Comparison of ENCODE assay signal across 8 cellular contexts in genomic region chr2:191571163-191571769, GRCh38.
A peak's percentile ranks its signal among the peaks of the same experiment; 100 is the strongest.
DNase-seq lines count a peak whose midpoint lies in the region; ATAC-seq and TF ChIP-seq lines count a peak whose summit lies in the region.

No MANE protein-coding gene starts in this region.

- H3K4me3 ChIP-seq in HEK293 (ENCODE audit: low read depth, low read length) (no peak overlapping the region), Panc1 (ENCODE audit: low read depth in 2 of 2, low read length in 2 of 2) (no peak overlapping the region; a peak in 1 of 4 replicates), coronary artery (peak overlapping the region; percentile 21), mesodermal cell (ENCODE audit: extremely low read depth, insufficient read depth, low read length, poor library complexity, severe bottlenecking) (no peak overlapping the region)

- H3K36me3 ChIP-seq in HEK293 (ENCODE audit: control insufficient read depth in 2 of 2, insufficient read depth in 1 of 2, low read length in 2 of 2) (no peaks in the 10 kb centered on the region), Panc1 (ENCODE audit: control insufficient read depth, insufficient read depth, low read length) (no peaks in the 10 kb centered on the region), mesodermal cell (ENCODE audit: control insufficient read depth, insufficient read depth, low read length) (no peaks in the 10 kb centered on the region)

- CTCF ChIA-PET in HEK293 (lab: Yijun Ruan, JAX) (interaction anchor here (0.6 to 2.5 kb wide), 8 partner anchors 49 to 703 kb away, joined by 3 to 8 read pairs (median 4); partner anchors contain the start of gene NABP1), Panc1 (lab: Charles Lee) (interaction anchor here (0.6 kb wide), 1 partner anchor 887 kb away, joined by 3 read pairs; no protein-coding TSS in a partner anchor)

- peak; percentile 64 for TF ChIP-seq CTCF in HEK293 (tag by site-specific recombination; IDR thresholded peaks at IDR 0.05)
- TF ChIP-seq CTCF in Panc1 (IDR thresholded peaks at IDR 0.05), result peak; percentile 37; the same call in 1 of the 2 replicates
- TF ChIP-seq CTCF in coronary artery (IDR thresholded peaks at IDR 0.05), result no peak

- 33 to 53% methylated on average over 3 of the region's 6 CpGs for WGBS in mesodermal cell (ENCODE audit: insufficient coverage in 2 of 2), 2 experiments

- ATAC-seq in Panc1, result peak; percentile 71
- no peak for ATAC-seq in GM19395 (IDR thresholded peaks at IDR 0.05; ENCODE audit: unreplicated experiment)

- DNase-seq in DMS53 (lab: John Stamatoyannopoulos, UW) (peak; percentile 33), DMS53 treated with DMSO at 0.1 percent for 48 hours (lab: John Stamatoyannopoulos, UW; ENCODE audit: unreplicated experiment) (no peak), Panc1 (ENCODE audit: low read depth, low spot score) (peak; percentile 53), coronary artery (ENCODE audit: low spot score) (no peak), NCI-H82 treated with DMSO at 0.1 percent for 48 hours (lab: John Stamatoyannopoulos, UW; ENCODE audit: unreplicated experiment) (no peak)

- BruUV-seq in Panc1 (replicated peaks; lab: Mats Ljungman, UMichigan), result no TSS peak

- no peaks in the 10 kb centered on the region for H3K27me3 ChIP-seq in Panc1 (ENCODE audit: control insufficient read depth, insufficient read depth, low read length)

- H3K9me3 ChIP-seq in HEK293 (ENCODE audit: control insufficient read depth, insufficient read depth, low read depth, low read length), result no peaks in the 10 kb centered on the region
- no peaks in the 10 kb centered on the region for H3K9me3 ChIP-seq in Panc1 (ENCODE audit: control insufficient read depth, insufficient read depth, low read depth, low read length)
- H3K9me3 ChIP-seq in mesodermal cell (ENCODE audit: control insufficient read depth, low read length), result no peaks in the 10 kb centered on the region

- in situ Hi-C loops in Panc1 (cut with HindIII; ENCODE audit: low pct_unique_long_range_greater_than_20kb, low sequenced_read_pairs), result loop anchor here (25.0 kb wide), 1 partner anchor 116 kb away; the partner anchor contains the start of gene NABP1

- H3K27ac ChIP-seq in HEK293 (ENCODE audit: extremely low read depth, low read depth, low read length), result no peak overlapping the region
- H3K27ac ChIP-seq in Panc1 (ENCODE audit: low read length), result no peak overlapping the region
- H3K27ac ChIP-seq in coronary artery, result no peak overlapping the region
- peak overlapping the region; percentile 16 for H3K27ac ChIP-seq in mesodermal cell (ENCODE audit: low read depth, low read length, severe bottlenecking)

- intact Hi-C loops in Panc1 (cut with micrococcal nuclease; ENCODE audit: unreplicated experiment), result loop anchor here (1.0 kb wide), 1 partner anchor 120 kb away; no protein-coding TSS in a partner anchor

- H3K4me1 ChIP-seq in HEK293 (ENCODE audit: control insufficient read depth, insufficient read depth, low read length) (no peaks in the 10 kb centered on the region; the same call in 1 of the 2 replicates), Panc1 (ENCODE audit: control insufficient read depth, insufficient read depth, low read length) (no peaks in the 10 kb centered on the region), mesodermal cell (ENCODE audit: control insufficient read depth, insufficient read depth, low read length, poor library complexity, severe bottlenecking) (peaks cover 20% of the 10 kb centered on the region)

- POLR2A ChIA-PET in HEK293 (lab: Yijun Ruan, JAX), result interaction anchor here (1.4 kb wide), 1 partner anchor 106 kb away, joined by 8 read pairs; the partner anchor contains the start of gene NABP1
- POLR2A ChIA-PET in Panc1 (lab: Charles Lee), result no interaction called here

TF ChIP-seq in HEK293, 187 proteins besides CTCF, POLR2A, EP300 and RAD21:
- TF ChIP-seq ZNF366 (tag by site-specific recombination; conservative IDR thresholded peaks at IDR 0.05), result 0 out of 2 replicates have a peak, but pooled peaks have one; percentile 31
- TF ChIP-seq ZNF654 (tag by site-specific recombination; IDR thresholded peaks at IDR 0.05; ENCODE audit: low read depth), result peak; percentile 76
- 0 out of 2 replicates have a peak, but pooled peaks have one; percentile 20 for TF ChIP-seq WT1 (tag by site-specific recombination; IDR thresholded peaks at IDR 0.05)
- TF ChIP-seq ZNF335 (tag by site-specific recombination; conservative IDR thresholded peaks at IDR 0.05), result 0 out of 2 replicates have a peak, but pooled peaks have one; percentile 13
- no peak for TF ChIP-seq ZNF837 (tag by site-specific recombination; IDR thresholded peaks at IDR 0.05)
- no peak for TF ChIP-seq AEBP2 (tag by site-specific recombination; IDR thresholded peaks at IDR 0.05; ENCODE audit: borderline replicate concordance)
- TF ChIP-seq PRDM1 (tag by site-specific recombination; IDR thresholded peaks at IDR 0.05), result peak; percentile 88

Comparison
In these comparisons a context has a peak if more than half of its experiments do, and no peak if none do; other contexts are left out.
1. DNase-seq: peak in DMS53 (single experiment) and Panc1 (single experiment); none in DMS53 treated with DMSO at 0.1 percent for 48 hours (single experiment), coronary artery (single experiment) and NCI-H82 treated with DMSO at 0.1 percent for 48 hours (single experiment).